Comparison of ENCODE assay signal across 1 cellular context in the genomic region with DNA sequence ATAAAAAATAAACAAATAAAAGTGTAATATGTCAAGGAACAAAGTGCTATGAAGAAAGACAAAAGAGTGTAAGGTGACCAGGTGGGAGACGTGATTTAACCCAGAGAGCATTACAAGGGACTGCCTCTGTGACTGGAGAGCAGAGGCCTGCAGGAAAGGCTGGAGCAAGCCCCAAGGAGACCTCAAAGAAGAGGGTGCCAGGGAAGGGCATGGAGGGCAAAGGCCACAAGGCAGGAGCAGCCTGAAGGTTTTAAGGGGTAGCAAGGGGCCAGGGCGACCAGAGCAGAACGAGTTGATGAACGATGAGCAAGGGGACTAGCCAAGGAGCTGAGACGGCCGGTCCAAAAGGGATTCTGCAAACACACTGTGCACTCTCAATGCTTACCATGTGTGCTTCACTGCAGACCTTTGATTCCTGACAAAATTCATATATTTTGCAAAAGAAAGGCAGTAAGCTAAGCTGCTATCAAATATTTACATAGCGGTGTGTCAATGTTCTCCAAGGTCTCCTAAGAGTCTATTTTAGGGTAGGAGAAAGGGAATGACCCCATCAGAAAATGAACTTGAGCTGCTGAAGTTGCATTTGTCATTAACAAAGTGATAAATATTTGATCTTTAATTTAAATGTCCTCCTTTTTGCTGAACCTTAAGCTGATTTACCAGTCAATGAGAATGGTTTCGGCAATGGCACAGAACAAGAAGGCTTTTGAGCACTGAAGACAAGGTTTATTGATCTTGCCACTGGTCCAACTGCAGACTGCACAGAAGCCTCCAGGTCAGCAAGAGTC.
TF ChIP-seq lines count a peak whose summit lies in the region.

No MANE protein-coding gene starts in this region.

TF ChIP-seq in HepG2, 621 proteins besides CTCF, POLR2A, EP300 and RAD21 (continued from another document):
- no peak for TF ChIP-seq ZNF407 (CRISPR knock-in tag; IDR thresholded peaks at IDR 0.05; ENCODE audit: not compliant biosample characterization)
- TF ChIP-seq MATR3 (CRISPR knock-in tag; IDR thresholded peaks at IDR 0.05) = no peak
- TF ChIP-seq SRSF9 (IDR thresholded peaks at IDR 0.05; ENCODE audit: borderline replicate concordance, insufficient read depth, low read depth, low read length, poor library complexity, severe bottlenecking) = no peak
